Comparison of ENCODE assay signal across 1 cellular context in genomic region chr17:67570797-67571196, GRCh38.
TF ChIP-seq lines count a peak whose summit lies in the region.

No MANE protein-coding gene starts in this region.

TF ChIP-seq in GM12878, 131 proteins besides CTCF, POLR2A, EP300 and RAD21 (continued from another document):
- TF ChIP-seq RELB (IDR thresholded peaks at IDR 0.05; ENCODE audit: low read depth) (no peak), ZNF207 (IDR thresholded peaks at IDR 0.05; ENCODE audit: borderline replicate concordance) (no peak), STAT3 (IDR thresholded peaks at IDR 0.05; ENCODE audit: low read depth, low read length) (no peak), EED (IDR thresholded peaks at IDR 0.05; ENCODE audit: low read depth) (0 out of 2 replicates have a peak, but pooled peaks have one; percentile 6), NR2F1 (conservative IDR thresholded peaks at IDR 0.05) (no peak), SMAD1 (IDR thresholded peaks at IDR 0.05; ENCODE audit: low read depth, partially characterized antibody) (no peak), ESRRA (IDR thresholded peaks at IDR 0.05; ENCODE audit: low read length) (no peak), ZNF622 (IDR thresholded peaks at IDR 0.05) (no peak), ZNF24 (IDR thresholded peaks at IDR 0.05) (no peak), SKIL (IDR thresholded peaks at IDR 0.05; ENCODE audit: low read depth, poor library complexity, severe bottlenecking) (no peak)
